In the genomic region with DNA sequence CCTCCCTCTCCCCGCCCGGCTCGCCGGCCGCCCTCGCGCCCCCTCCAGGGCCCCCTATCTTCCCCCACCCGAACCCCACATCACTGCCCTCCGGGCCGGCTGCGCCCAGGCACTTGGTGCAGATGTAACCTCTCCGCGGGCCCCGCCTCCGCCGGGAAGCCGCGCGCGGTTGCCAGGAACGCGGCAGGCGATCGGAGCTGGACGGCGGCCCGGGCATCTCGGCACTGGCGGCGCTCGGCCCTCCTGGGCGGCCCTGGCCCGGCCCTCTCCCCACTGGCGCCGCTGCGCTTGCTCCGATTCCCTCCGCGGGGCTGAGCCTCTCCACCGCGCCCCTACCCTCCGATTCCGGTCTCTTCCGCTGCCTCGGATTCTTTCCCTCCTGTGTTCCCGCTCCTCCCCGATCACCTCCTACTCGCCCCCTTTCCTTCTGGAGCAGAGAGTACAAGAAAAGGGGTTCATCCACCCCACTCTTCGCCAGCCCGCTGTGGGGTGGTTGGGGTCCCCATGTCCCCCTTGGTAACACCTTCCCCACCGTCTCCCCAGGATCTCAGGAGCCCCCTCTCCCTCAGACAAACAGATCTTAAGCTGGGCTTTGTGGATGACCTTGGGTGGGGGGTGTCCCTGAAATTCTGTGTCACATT, we compare ENCODE assay signal across 8 cellular contexts.
DNase-seq lines count a peak whose midpoint lies in the region; ATAC-seq and TF ChIP-seq lines count a peak whose summit lies in the region.

No MANE protein-coding gene starts in this region.

- peaks cover 1% of the 10 kb centered on the region for H3K36me3 Mint-ChIP-seq in T-helper 1 cell treated with Interleukin-12 subunit alpha and Interleukin-12 subunit beta and Interleukin-4 antibody, amounts not matched to agents 30 μg/mL and 1 μg/mL, for 36 hours (ENCODE audit: low read depth)

- H3K27ac ChIP-seq in RWPE1 (no peak overlapping the region), coronary artery (peak overlapping the region; percentile 78 to 86), layer of hippocampus (ENCODE audit: low read depth, low read length) (peak overlapping the region; percentile 76), spleen (peak overlapping the region; percentile 19 to 85 (median 82))

- no peak overlapping the region for H3K27ac Mint-ChIP-seq in T-helper 1 cell treated with Interleukin-12 subunit alpha and Interleukin-12 subunit beta and Interleukin-4 antibody, amounts not matched to agents 30 μg/mL and 1 μg/mL, for 36 hours

- H3K4me1 ChIP-seq in spleen: peaks cover 6 to 54% (median 29%) of the 10 kb centered on the region in 6 donors

- H3K27me3 ChIP-seq in layer of hippocampus (ENCODE audit: control insufficient read depth, insufficient read depth, low read length) (no peaks in the 10 kb centered on the region), spleen (replicated peaks in 1 of 7) (peaks cover 2 to 58% (median 18%) of the 10 kb centered on the region in 7 donors)

- intact Hi-C loops in spleen (cut with DNase I; ENCODE audit: low total_unique reads): no loop called here

- no peaks in the 10 kb centered on the region for H3K36me3 ChIP-seq in spleen

- CTCF ChIA-PET in RWPE1 (lab: Yijun Ruan, JAX): interaction anchor here (0.6 to 1.4 kb wide), 4 partner anchors 14 to 313 kb away, joined by 3 to 4 read pairs (median 4); no protein-coding TSS in a partner anchor

- H3K9me3 ChIP-seq in spleen: no peaks in the 10 kb centered on the region

- no peak for TF ChIP-seq POLR2A in spleen (IDR thresholded peaks at IDR 0.05)

- DNase-seq in T-helper 1 cell (no peak), RWPE1 (ENCODE audit: low spot score) (peak; percentile 54), coronary artery (ENCODE audit: low spot score) (peak; percentile 90), spleen (peak; percentile 91), NCI-H524 treated with DMSO at 0.1 percent for 48 hours (lab: John Stamatoyannopoulos, UW) (no peak)

- no peaks in the 10 kb centered on the region for H3K9me3 Mint-ChIP-seq in T-helper 1 cell treated with Interleukin-12 subunit alpha and Interleukin-12 subunit beta and Interleukin-4 antibody, amounts not matched to agents 30 μg/mL and 1 μg/mL, for 36 hours

- H3K27me3 Mint-ChIP-seq in T-helper 1 cell treated with Interleukin-12 subunit alpha and Interleukin-12 subunit beta and Interleukin-4 antibody, amounts not matched to agents 30 μg/mL and 1 μg/mL, for 36 hours (ENCODE audit: low read depth): peaks cover 41% of the 10 kb centered on the region

- H3K4me1 Mint-ChIP-seq in T-helper 1 cell treated with Interleukin-12 subunit alpha and Interleukin-12 subunit beta and Interleukin-4 antibody, amounts not matched to agents 30 μg/mL and 1 μg/mL, for 36 hours (ENCODE audit: low read depth): peaks cover 8% of the 10 kb centered on the region

- H3K4me3 ChIP-seq in coronary artery: peak overlapping the region; percentile 74
- H3K4me3 ChIP-seq in spleen: peak overlapping the region; percentile 9 to 66 (median 35)

- H3K4me3 Mint-ChIP-seq in T-helper 1 cell treated with Interleukin-12 subunit alpha and Interleukin-12 subunit beta and Interleukin-4 antibody, amounts not matched to agents 30 μg/mL and 1 μg/mL, for 36 hours: peak overlapping the region; percentile 68

- TF ChIP-seq CTCF in RWPE1 (conservative IDR thresholded peaks at IDR 0.05; ENCODE audit: low read depth): no peak
- no peak for TF ChIP-seq CTCF in coronary artery (IDR thresholded peaks at IDR 0.05)
- no peak for TF ChIP-seq CTCF in spleen (IDR thresholded peaks at IDR 0.05 in 8 of 11, conservative IDR thresholded peaks at IDR 0.05 in 3 of 11)

- POLR2A ChIA-PET in RWPE1 (lab: Yijun Ruan, JAX; ENCODE audit: low non-redundant PET): interaction anchor here (0.6 to 0.7 kb wide), 2 partner anchors 11 to 652 kb away, joined by 3 to 4 read pairs; no protein-coding TSS in a partner anchor

- ATAC-seq in HG03108 (IDR thresholded peaks at IDR 0.05; ENCODE audit: unreplicated experiment): no peak

- WGBS in spleen, 5 donors: 2 to 5% (median 3%) methylated on average over 38 to 51 of the region's 51 CpGs

Comparison
In these comparisons a context has a peak if more than half of its experiments do, and no peak if none do; other contexts are left out.
1. DNase-seq: peak in RWPE1 (single experiment), coronary artery (single experiment) and spleen (single experiment); none in T-helper 1 cell (0 of 5) and NCI-H524 treated with DMSO at 0.1 percent for 48 hours (single experiment).